2 cellular contexts compared by ENCODE assay signal in genomic region chr21:43921602-43921978, GRCh38.
TF ChIP-seq lines count a peak whose summit lies in the region.

No MANE protein-coding gene starts in this region.

TF ChIP-seq in HEK293, 187 proteins besides CTCF, POLR2A, EP300 and RAD21 (continued from another document):
- TF ChIP-seq ZNF146 (tag by site-specific recombination; IDR thresholded peaks at IDR 0.05) (no peak), ZSCAN30 (tag by site-specific recombination; IDR thresholded peaks at IDR 0.05) (no peak), ZNF792 (tag by site-specific recombination; IDR thresholded peaks at IDR 0.05) (no peak), ZNF239 (tag by site-specific recombination; IDR thresholded peaks at IDR 0.05) (no peak), SCRT2 (tag by site-specific recombination; IDR thresholded peaks at IDR 0.05) (0 out of 2 replicates have a peak, but pooled peaks have one; percentile 19), ZBTB7A (tag by site-specific recombination; IDR thresholded peaks at IDR 0.05; ENCODE audit: low read depth) (no peak)
TF ChIP-seq in HEK293: peak in this region for 3.

TF ChIP-seq in GM12878, 131 proteins besides CTCF, POLR2A, EP300 and RAD21 (continued from another document and continues in another):
- TF ChIP-seq ZBTB40 (IDR thresholded peaks at IDR 0.05; ENCODE audit: borderline replicate concordance) (no peak), ZNF384 (IDR thresholded peaks at IDR 0.05; ENCODE audit: borderline replicate concordance, low read depth, low read length) (peak; percentile 89), SMC3 (IDR thresholded peaks at IDR 0.05; ENCODE audit: borderline replicate concordance, low read length) (no peak), ATF3 (IDR thresholded peaks at IDR 0.05; ENCODE audit: borderline replicate concordance, extremely low read depth, low read depth, low read length) (no peak), CREM (IDR thresholded peaks at IDR 0.05; ENCODE audit: low read depth) (no peak), POU2F2 (IDR thresholded peaks at IDR 0.05; ENCODE audit: borderline replicate concordance, low read depth, low read length) (no peak), RCOR1 (conservative IDR thresholded peaks at IDR 0.05; ENCODE audit: low read depth, low read length) (no peak), YBX1 (IDR thresholded peaks at IDR 0.05) (no peak), SKIL (IDR thresholded peaks at IDR 0.05; ENCODE audit: low read depth, poor library complexity, severe bottlenecking) (peak; percentile 68), CBX3 (IDR thresholded peaks at IDR 0.05; ENCODE audit: borderline replicate concordance, low read depth) (no peak), SIX5 (IDR thresholded peaks at IDR 0.05; ENCODE audit: low read depth, low read length, severe bottlenecking) (no peak), SMAD1 (IDR thresholded peaks at IDR 0.05; ENCODE audit: low read depth, partially characterized antibody) (peak; percentile 64), USF2 (IDR thresholded peaks at IDR 0.05; ENCODE audit: borderline replicate concordance, low read depth, low read length) (no peak), CREB1 (IDR thresholded peaks at IDR 0.05; ENCODE audit: low read depth) (no peak), IKZF1 (conservative IDR thresholded peaks at IDR 0.05) (peak; percentile 41; the same call in 1 of the 2 replicates), E4F1 (IDR thresholded peaks at IDR 0.05; ENCODE audit: borderline replicate concordance, partially characterized antibody) (no peak), CUX1 (IDR thresholded peaks at IDR 0.05; ENCODE audit: insufficient replicate concordance, low read depth, low read length) (peak; percentile 65), RB1 (IDR thresholded peaks at IDR 0.05; ENCODE audit: borderline replicate concordance) (peak; percentile 28; the same call in 1 of the 2 replicates), BCL3 (IDR thresholded peaks at IDR 0.05; ENCODE audit: borderline replicate concordance, insufficient read depth, low read depth, low read length, poor library complexity, severe bottlenecking) (no peak), ZZZ3 (IDR thresholded peaks at IDR 0.05; ENCODE audit: control insufficient read depth, insufficient read length, low read depth) (no peak), EED (IDR thresholded peaks at IDR 0.05; ENCODE audit: low read depth) (no peak), STAT1 (conservative IDR thresholded peaks at IDR 0.05) (no peak), MTA2 (IDR thresholded peaks at IDR 0.05; ENCODE audit: low read depth) (peak; percentile 96), NR2F1 (conservative IDR thresholded peaks at IDR 0.05) (peak; percentile 75), DPF2 (IDR thresholded peaks at IDR 0.05) (no peak), PKNOX1 (IDR thresholded peaks at IDR 0.05) (0 out of 2 replicates have a peak, but pooled peaks have one; percentile 39), CHD4 (IDR thresholded peaks at IDR 0.05) (no peak), ETV6 (conservative IDR thresholded peaks at IDR 0.05 in 1 of 2, IDR thresholded peaks at IDR 0.05 in 1 of 2; ENCODE audit: borderline replicate concordance in 1 of 2, low read depth in 1 of 2) (no peak), KLF5 (IDR thresholded peaks at IDR 0.05; ENCODE audit: partially characterized antibody) (no peak), MLLT1 (IDR thresholded peaks at IDR 0.05) (0 out of 2 replicates have a peak, but pooled peaks have one; percentile 32), RUNX3 (IDR thresholded peaks at IDR 0.05; ENCODE audit: low read length) (no peak), ELK1 (IDR thresholded peaks at IDR 0.05; ENCODE audit: low read depth, low read length) (no peak)
